Comparison of ENCODE assay signal across 13 cellular contexts in genomic region chr6:160036790-160037206, GRCh38.
DNase-seq lines count a peak whose midpoint lies in the region; ATAC-seq and TF ChIP-seq lines count a peak whose summit lies in the region.
"Had no signal": no experiment of that assay in that cellular context is flagged by ENCODE, and none has a peak within 500 bp of the region (broad histone marks: within the 10 kb centered on the region; RNA-seq: fewer than 3 reads in every experiment).

No MANE protein-coding gene starts in this region.

- peaks cover 46% of the 10 kb centered on the region for H3K36me3 Mint-ChIP-seq in central memory CD8-positive, alpha-beta T cell (ENCODE audit: insufficient read depth)

- no peak overlapping the region for H3K4me3 ChIP-seq in uterus
- H3K4me3 ChIP-seq: lower lobe of right lung had no signal

- peak overlapping the region; percentile 66 to 69 for H3K27ac ChIP-seq in uterus
- H3K27ac ChIP-seq: lower lobe of right lung had no signal

- H3K4me1 Mint-ChIP-seq in central memory CD8-positive, alpha-beta T cell, result peaks cover 12% of the 10 kb centered on the region

- DNase-seq in MV-4-11 (lab: John Stamatoyannopoulos, UW) (peak; percentile 18), iris pigment epithelial cell (ENCODE audit: low read depth) (peak; percentile 74), uterus (peak; percentile 47 to 56), left colon (no peak)
- DNase-seq in central memory CD8-positive, alpha-beta T cell (ENCODE audit: low spot score in 2 of 2), result no peak
- DNase-seq: activated T-cell treated with anti-CD3 and anti-CD28 coated beads for 4 hours; effector memory CD4-positive, alpha-beta T cell; lower lobe of right lung; NCI-H774 had no signal

- no peaks in the 10 kb centered on the region for H3K27me3 Mint-ChIP-seq in central memory CD8-positive, alpha-beta T cell
- H3K27me3 Mint-ChIP-seq: IgD-negative memory B cell; stimulated activated naive CD8-positive, alpha-beta T cell treated with anti-CD3 and anti-CD28 coated beads, Interleukin-15, Interleukin-2, amounts not matched to agents 100 ng/mL and 50 ng/mL, for 24 hours had no signal

- ATAC-seq in central memory CD8-positive, alpha-beta T cell (replicated peaks; ENCODE audit: extremely low read depth, poor library complexity, severe bottlenecking), result no peak
- ATAC-seq in HG02970 (IDR thresholded peaks at IDR 0.05; ENCODE audit: low FRiP score, unreplicated experiment), result no peak
- no peak for ATAC-seq in GM21529 (IDR thresholded peaks at IDR 0.05; ENCODE audit: unreplicated experiment)
- ATAC-seq in left colon, result no peak

- H3K9me3 ChIP-seq in uterus, result no peaks in the 10 kb centered on the region
- H3K9me3 ChIP-seq: lower lobe of right lung had no signal

- no peaks in the 10 kb centered on the region for H3K4me1 ChIP-seq in uterus

- no peaks in the 10 kb centered on the region for H3K9me3 Mint-ChIP-seq in central memory CD8-positive, alpha-beta T cell
- H3K9me3 Mint-ChIP-seq: IgD-negative memory B cell; stimulated activated naive CD8-positive, alpha-beta T cell treated with anti-CD3 and anti-CD28 coated beads, Interleukin-15, Interleukin-2, amounts not matched to agents 100 ng/mL and 50 ng/mL, for 24 hours had no signal

- H3K36me3 ChIP-seq in uterus, result no peaks in the 10 kb centered on the region

- TF ChIP-seq POLR2A in uterus (IDR thresholded peaks at IDR 0.05), result no peak

- H3K27me3 ChIP-seq in uterus, result no peaks in the 10 kb centered on the region

- peak overlapping the region; percentile 7 for H3K27ac Mint-ChIP-seq in central memory CD8-positive, alpha-beta T cell (ENCODE audit: low read depth)

- H3K4me3 Mint-ChIP-seq in central memory CD8-positive, alpha-beta T cell, result no peak overlapping the region
- H3K4me3 Mint-ChIP-seq: IgD-negative memory B cell; stimulated activated naive CD8-positive, alpha-beta T cell treated with anti-CD3 and anti-CD28 coated beads, Interleukin-15, Interleukin-2, amounts not matched to agents 100 ng/mL and 50 ng/mL, for 24 hours had no signal

- intact Hi-C loops in uterus (cut with DNase I; ENCODE audit: low total_unique reads), result no loop called here
- intact Hi-C loops in left colon (cut with DNase I, micrococcal nuclease), result no loop called here

- TF ChIP-seq CTCF in uterus (IDR thresholded peaks at IDR 0.05), result no peak

Comparison
In these comparisons a context has a peak if more than half of its experiments do, and no peak if none do; other contexts are left out.
1. DNase-seq: peak in MV-4-11 (single experiment), iris pigment epithelial cell (single experiment) and uterus (2 of 2); none in central memory CD8-positive, alpha-beta T cell (0 of 2) and left colon (0 of 2).